9 cellular contexts compared by ENCODE assay signal in the genomic region with DNA sequence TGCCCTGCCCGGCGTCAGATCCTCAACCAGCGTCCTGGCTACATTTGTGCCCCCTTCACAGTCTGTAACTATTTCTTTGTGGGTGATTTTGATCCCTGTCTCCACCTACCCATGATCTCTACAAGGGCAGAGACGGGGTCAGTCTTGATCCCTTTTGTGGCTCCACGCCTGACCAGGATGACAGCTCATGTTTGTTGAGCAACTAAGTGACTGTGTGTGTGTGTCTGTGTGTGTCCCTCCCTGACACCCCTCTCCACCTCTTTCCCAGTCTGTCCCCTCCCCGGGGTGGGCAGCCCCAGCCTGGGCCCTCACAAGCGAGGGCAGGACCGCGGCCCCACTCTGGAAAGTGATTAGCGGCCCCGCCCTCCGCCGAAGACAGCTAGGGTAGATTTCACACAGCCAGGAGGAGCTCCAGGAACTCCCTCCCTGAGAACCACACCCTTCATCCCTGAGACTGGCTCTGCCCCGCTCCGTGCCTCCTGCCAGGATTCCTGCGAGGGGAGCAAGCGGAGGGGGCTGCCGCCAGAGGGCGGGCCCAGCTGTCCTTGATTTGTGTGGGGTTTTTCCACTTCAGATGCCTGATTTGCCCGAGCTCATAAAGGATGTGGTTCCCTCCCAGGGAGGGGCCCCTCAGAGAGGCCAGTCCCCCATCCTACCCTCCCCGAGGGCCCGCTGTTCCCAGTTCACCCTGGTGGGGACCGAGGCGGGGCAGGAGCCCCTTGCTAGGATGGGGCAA. TPM values are rescaled to one million over a fixed set of nuclear protein-coding genes. Genes with fewer than 3 reads are reported as not detected.
DNase-seq lines count a peak whose midpoint lies in the region; ATAC-seq and TF ChIP-seq lines count a peak whose summit lies in the region.
"Had no signal": no experiment of that assay in that cellular context is flagged by ENCODE, and none has a peak within 500 bp of the region (broad histone marks: within the 10 kb centered on the region; RNA-seq: fewer than 3 reads in every experiment).

No MANE protein-coding gene starts in this region.

- intact Hi-C loops in testis (cut with DNase I; ENCODE audit: low total_unique reads) = no loop called here

- WGBS in testis, 2 donors = 21 to 31% methylated on average over 20 to 24 of the region's 24 CpGs

- no peak overlapping the region for H3K27ac Mint-ChIP-seq in WTC11
- H3K27ac Mint-ChIP-seq in CD8-positive, alpha-beta memory T cell = peak overlapping the region in 1 of 8 donors; percentile 63

- POLR2A ChIA-PET in HEK293 (lab: Yijun Ruan, JAX) (interaction anchor here (0.8 to 1.7 kb wide), 8 partner anchors 14 to 232 kb away, joined by 3 to 14 read pairs (median 4); partner anchors contain the start of genes MAPK8IP3, MSRB1, NUBP2 and RPS2), WTC11 (lab: Charles Lee) (interaction anchor here (1.7 kb wide), 1 partner anchor 41 kb away, joined by 7 read pairs; the partner anchor contains the start of gene RPS2)
- POLR2A ChIA-PET in CD8-positive, alpha-beta memory T cell (lab: Charles Lee) = no interaction called here

- H3K4me3 ChIP-seq in AG10803 (ENCODE audit: low read length) = no peak overlapping the region
- H3K4me3 ChIP-seq in HEK293 (ENCODE audit: low read depth, low read length) = no peak overlapping the region
- no peak overlapping the region for H3K4me3 ChIP-seq in CD8-positive, alpha-beta memory T cell (ENCODE audit: low read length)
- no peak overlapping the region for H3K4me3 ChIP-seq in testis
- H3K4me3 ChIP-seq: Peyer's patch had no signal

- no peaks in the 10 kb centered on the region for H3K36me3 ChIP-seq in HEK293 (ENCODE audit: control insufficient read depth in 2 of 2, insufficient read depth in 1 of 2, low read length in 2 of 2)
- H3K36me3 ChIP-seq in CD8-positive, alpha-beta memory T cell (ENCODE audit: insufficient read depth, low read length) = no peaks in the 10 kb centered on the region
- H3K36me3 ChIP-seq in testis (ENCODE audit: low read depth, missing control alignments) = no peaks in the 10 kb centered on the region
- H3K36me3 ChIP-seq: Peyer's patch had no signal

- peaks cover 76% of the 10 kb centered on the region for H3K27me3 Mint-ChIP-seq in WTC11 (ENCODE audit: low read depth)
- peaks cover 33 to 43% of the 10 kb centered on the region in 2 donors for H3K27me3 Mint-ChIP-seq in CD8-positive, alpha-beta memory T cell

- H3K9me3 Mint-ChIP-seq in WTC11 = peaks cover 3% of the 10 kb centered on the region
- no peaks in the 10 kb centered on the region for H3K9me3 Mint-ChIP-seq in CD8-positive, alpha-beta memory T cell

- TF ChIP-seq CTCF in AG10803 (conservative IDR thresholded peaks at IDR 0.05; ENCODE audit: low read length) (peak; percentile 37), HEK293 (tag by site-specific recombination; IDR thresholded peaks at IDR 0.05) (peak; percentile 90), WTC11 (IDR thresholded peaks at IDR 0.05) (no peak), testis (IDR thresholded peaks at IDR 0.05) (no peak)

- H3K27ac ChIP-seq in HEK293 (ENCODE audit: extremely low read depth, low read depth, low read length) (no peak overlapping the region; the same call in 1 of the 2 replicates), testis (no peak overlapping the region)
- H3K27ac ChIP-seq in CD8-positive, alpha-beta memory T cell (ENCODE audit: low read depth, low read length) = no peak overlapping the region
- H3K27ac ChIP-seq: Peyer's patch had no signal

- TF ChIP-seq POLR2A in testis (IDR thresholded peaks at IDR 0.05) = no peak

- H3K4me1 Mint-ChIP-seq in WTC11 = peaks cover 30% of the 10 kb centered on the region
- H3K4me1 Mint-ChIP-seq in CD8-positive, alpha-beta memory T cell = no peaks in the 10 kb centered on the region

- DNase-seq in AG10803 (ENCODE audit: low read depth) = peak; percentile 38
- peak; percentile 66 for DNase-seq in WTC11 (ENCODE audit: low spot score)
- peak; percentile 93 for DNase-seq in islet precursor cell
- DNase-seq in CD8-positive, alpha-beta memory T cell = no peak
- no peak for DNase-seq in T1000 (lab: John Stamatoyannopoulos, UW)
- no peak for DNase-seq in testis

- CTCF ChIA-PET in HEK293 (lab: Yijun Ruan, JAX) (interaction anchor here (0.6 to 2.0 kb wide), 29 partner anchors 9 to 677 kb away, joined by 3 to 14 read pairs (median 4); partner anchors contain the start of gene FAHD1), WTC11 (lab: Charles Lee) (interaction anchor here (0.6 to 3.0 kb wide), 35 partner anchors 9 to 292 kb away, joined by 3 to 24 read pairs (median 5); partner anchors contain the start of genes IGFALS, MSRB1, NUBP2 and RPS2)
- CTCF ChIA-PET in CD8-positive, alpha-beta memory T cell (lab: Charles Lee) = interaction anchor here (1.4 kb wide), 1 partner anchor 50 kb away, joined by 4 read pairs; no protein-coding TSS in a partner anchor

- H3K36me3 Mint-ChIP-seq in WTC11 = no peaks in the 10 kb centered on the region
- H3K36me3 Mint-ChIP-seq in CD8-positive, alpha-beta memory T cell = peaks cover 0 to 1% (median 0%) of the 10 kb centered on the region in 3 donors

- peak overlapping the region; percentile 49 for H3K4me3 Mint-ChIP-seq in WTC11
- peak overlapping the region in 1 of 7 donors; percentile 58 for H3K4me3 Mint-ChIP-seq in CD8-positive, alpha-beta memory T cell

- peaks cover 26% of the 10 kb centered on the region for H3K27me3 ChIP-seq in CD8-positive, alpha-beta memory T cell (ENCODE audit: insufficient read depth, low read length, poor library complexity, severe bottlenecking)
- no peaks in the 10 kb centered on the region for H3K27me3 ChIP-seq in testis

- ATAC-seq in WTC11 (peak; percentile 71), GM19467 (IDR thresholded peaks at IDR 0.05; ENCODE audit: unreplicated experiment) (no peak)

- H3K4me1 ChIP-seq in HEK293 (ENCODE audit: control insufficient read depth, insufficient read depth, low read length) = no peaks in the 10 kb centered on the region; the same call in 1 of the 2 replicates
- no peaks in the 10 kb centered on the region for H3K4me1 ChIP-seq in CD8-positive, alpha-beta memory T cell (ENCODE audit: insufficient read depth, low read length)
- H3K4me1 ChIP-seq in testis = peaks cover 8% of the 10 kb centered on the region

- H3K9me3 ChIP-seq in HEK293 (ENCODE audit: control insufficient read depth, insufficient read depth, low read depth, low read length) (no peaks in the 10 kb centered on the region), testis (no peaks in the 10 kb centered on the region)
- H3K9me3 ChIP-seq in CD8-positive, alpha-beta memory T cell (ENCODE audit: low read length) = no peaks in the 10 kb centered on the region
- H3K9me3 ChIP-seq: Peyer's patch had no signal

TF ChIP-seq in HEK293, 187 proteins besides CTCF, POLR2A, EP300 and RAD21 (continues in another document):
- TF ChIP-seq, protein P1, sequence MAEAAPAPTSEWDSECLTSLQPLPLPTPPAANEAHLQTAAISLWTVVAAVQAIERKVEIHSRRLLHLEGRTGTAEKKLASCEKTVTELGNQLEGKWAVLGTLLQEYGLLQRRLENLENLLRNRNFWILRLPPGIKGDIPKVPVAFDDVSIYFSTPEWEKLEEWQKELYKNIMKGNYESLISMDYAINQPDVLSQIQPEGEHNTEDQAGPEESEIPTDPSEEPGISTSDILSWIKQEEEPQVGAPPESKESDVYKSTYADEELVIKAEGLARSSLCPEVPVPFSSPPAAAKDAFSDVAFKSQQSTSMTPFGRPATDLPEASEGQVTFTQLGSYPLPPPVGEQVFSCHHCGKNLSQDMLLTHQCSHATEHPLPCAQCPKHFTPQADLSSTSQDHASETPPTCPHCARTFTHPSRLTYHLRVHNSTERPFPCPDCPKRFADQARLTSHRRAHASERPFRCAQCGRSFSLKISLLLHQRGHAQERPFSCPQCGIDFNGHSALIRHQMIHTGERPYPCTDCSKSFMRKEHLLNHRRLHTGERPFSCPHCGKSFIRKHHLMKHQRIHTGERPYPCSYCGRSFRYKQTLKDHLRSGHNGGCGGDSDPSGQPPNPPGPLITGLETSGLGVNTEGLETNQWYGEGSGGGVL (tag by site-specific recombination; IDR thresholded peaks at IDR 0.05) = peak; percentile 91

TF ChIP-seq in WTC11, 78 proteins besides CTCF, POLR2A, EP300 and RAD21:
- TF ChIP-seq ZNF671 (CRISPR knock-in tag; IDR thresholded peaks at IDR 0.05) (no peak), MXD4 (CRISPR knock-in tag; IDR thresholded peaks at IDR 0.05; ENCODE audit: borderline replicate concordance) (no peak), TCF7 (CRISPR knock-in tag; IDR thresholded peaks at IDR 0.05; ENCODE audit: low read depth) (no peak), ATF1 (CRISPR knock-in tag; IDR thresholded peaks at IDR 0.05) (no peak), ZNF396 (CRISPR knock-in tag; IDR thresholded peaks at IDR 0.05; ENCODE audit: borderline replicate concordance) (no peak)
- TF ChIP-seq, protein P2, sequence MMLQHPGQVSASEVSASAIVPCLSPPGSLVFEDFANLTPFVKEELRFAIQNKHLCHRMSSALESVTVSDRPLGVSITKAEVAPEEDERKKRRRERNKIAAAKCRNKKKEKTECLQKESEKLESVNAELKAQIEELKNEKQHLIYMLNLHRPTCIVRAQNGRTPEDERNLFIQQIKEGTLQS (CRISPR knock-in tag; conservative IDR thresholded peaks at IDR 0.05) = no peak
TF ChIP-seq in WTC11: peak in this region for 0.

RNA-seq across cellular contexts. Expression of gene HS3ST6, which starts 5.3 kb away (rescaled TPM):
- total RNA-seq in WTC11 (2021) = 0.41 to 1.0 TPM (median 0.50 TPM) in 3 replicates
- total RNA-seq in CD8-positive, alpha-beta memory T cell = not detected
- not detected for polyA plus RNA-seq in CD8-positive, alpha-beta memory T cell
- 1 to 10 TPM in 1 of 2 donors, under 1 TPM in 1; 0.94 to 1.6 TPM for total RNA-seq in testis
- polyA plus RNA-seq in testis (ENCODE audit: insufficient read depth, low read depth, low replicate concordance) = 0.34 TPM
- total RNA-seq: Peyer's patch had no signal

RNA-seq across cellular contexts. Expression of gene MSRB1, which starts 19.5 kb away (rescaled TPM):
- 26.4 to 29.8 TPM (median 28.3 TPM) in 3 replicates for total RNA-seq in WTC11 (2021)
- total RNA-seq in CD8-positive, alpha-beta memory T cell = 10 to 100 TPM; 20.4 TPM
- polyA plus RNA-seq in CD8-positive, alpha-beta memory T cell = 20.2 TPM
- 10 to 100 TPM; 17.5 to 19.8 TPM for total RNA-seq in testis
- polyA plus RNA-seq in testis (ENCODE audit: insufficient read depth, low read depth, low replicate concordance) = 35.2 TPM

RNA-seq across cellular contexts. Expression of gene RPL3L, which starts 31.0 kb away (rescaled TPM):
- total RNA-seq in WTC11 (2021) = 0.77 to 1.1 TPM (median 0.96 TPM) in 3 replicates
- total RNA-seq in CD8-positive, alpha-beta memory T cell = under 1 TPM; 0.37 to 0.62 TPM
- polyA plus RNA-seq in CD8-positive, alpha-beta memory T cell = not detected
- 1 to 10 TPM; 7.3 to 9.8 TPM for total RNA-seq in testis
- polyA plus RNA-seq in testis (ENCODE audit: insufficient read depth, low read depth, low replicate concordance) = 10.4 TPM
- total RNA-seq: Peyer's patch had no signal

RNA-seq across cellular contexts. Expression of gene NDUFB10, which starts 35.9 kb away (rescaled TPM):
- 200 to 228 TPM (median 205 TPM) in 3 replicates for total RNA-seq in WTC11 (2021)
- total RNA-seq in CD8-positive, alpha-beta memory T cell = 100 to 1,000 TPM; 150 to 152 TPM
- 236 TPM for polyA plus RNA-seq in CD8-positive, alpha-beta memory T cell
- 100 to 1,000 TPM; 127 to 211 TPM for total RNA-seq in testis
- polyA plus RNA-seq in testis (ENCODE audit: insufficient read depth, low read depth, low replicate concordance) = 186 TPM

RNA-seq across cellular contexts. Expression of gene RPS2, which starts 41.2 kb away (rescaled TPM):
- 4,395 to 4,767 TPM (median 4,632 TPM) in 3 replicates for total RNA-seq in WTC11 (2021)
- 1,000 to 10,000 TPM; 5,023 to 5,213 TPM for total RNA-seq in CD8-positive, alpha-beta memory T cell
- polyA plus RNA-seq in CD8-positive, alpha-beta memory T cell = 5,049 TPM
- 1,000 to 10,000 TPM in 1 of 2 donors, 100 to 1,000 TPM in 1; 744 to 1,779 TPM for total RNA-seq in testis
- 1,272 TPM for polyA plus RNA-seq in testis (ENCODE audit: insufficient read depth, low read depth, low replicate concordance)

Comparison
In these comparisons a context has a peak if more than half of its experiments do, and no peak if none do; other contexts are left out.
1. DNase-seq: peak in AG10803 (single experiment), WTC11 (single experiment) and islet precursor cell (single experiment); none in CD8-positive, alpha-beta memory T cell (0 of 5), T1000 (single experiment) and testis (single experiment).
2. CTCF ChIP-seq: peak in AG10803 (single experiment) and HEK293 (single experiment); none in WTC11 (single experiment) and testis (0 of 3).